Comparison of ENCODE assay signal across 22 cellular contexts in the genomic region with DNA sequence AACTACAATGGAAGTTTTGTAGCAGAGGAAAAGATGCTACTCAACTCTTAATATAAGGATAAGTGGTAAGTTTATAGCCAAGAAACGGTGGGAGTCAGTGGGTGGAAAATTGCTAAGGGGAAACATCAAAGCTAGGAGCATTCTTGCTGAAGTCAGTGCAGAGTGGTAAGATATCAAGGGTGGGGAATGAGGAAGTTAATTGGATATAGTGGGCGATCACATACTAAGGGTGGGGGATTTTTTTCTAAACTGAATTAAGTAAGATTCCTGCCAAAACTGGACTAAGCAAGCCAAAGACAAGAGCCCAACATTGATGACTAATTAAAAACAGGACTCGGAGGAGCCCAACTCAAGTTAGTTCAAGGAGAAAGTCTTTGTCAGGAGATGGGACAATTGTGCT.
A peak's percentile ranks its signal among the peaks of the same experiment; 100 is the strongest.
DNase-seq lines count a peak whose midpoint lies in the region; ATAC-seq and TF ChIP-seq lines count a peak whose summit lies in the region.
"Had no signal": no experiment of that assay in that cellular context is flagged by ENCODE, and none has a peak within 500 bp of the region (broad histone marks: within the 10 kb centered on the region; RNA-seq: fewer than 3 reads in every experiment).

No MANE protein-coding gene starts in this region.

- no peak for TF ChIP-seq RAD21 in SK-N-SH (IDR thresholded peaks at IDR 0.05; ENCODE audit: low read length)

- 0 out of 2 replicates have a peak overlapping the region, but pooled peaks have one; percentile 10 for H3K9ac ChIP-seq in SK-N-SH
- H3K9ac ChIP-seq: BLaER1 treated with 17β-estradiol and CSF1 and Interleukin-3, amounts not matched to agents 10 nM and 100 nM had no signal

- H3K4me1 ChIP-seq in SK-N-SH (ENCODE audit: control insufficient read depth in 1 of 2, insufficient read depth in 2 of 2, low read depth in 1 of 2, low read length in 1 of 2) = peaks cover 0 to 13% of the 10 kb centered on the region in 2 experiments; a peak in 3 of 4 replicates
- H3K4me1 ChIP-seq: BE2C; BLaER1 treated with 17β-estradiol and CSF1 and Interleukin-3, amounts not matched to agents 10 nM and 100 nM had no signal

- peak overlapping the region in 1 of 2 experiments; percentile 33; a peak in 1 of 4 replicates for H3K4me3 ChIP-seq in SK-N-SH (ENCODE audit: low read depth in 2 of 2, low read length in 1 of 2)
- no peak overlapping the region for H3K4me3 ChIP-seq in fibroblast of mammary gland (ENCODE audit: control insufficient read depth, low read depth, low read length)
- H3K4me3 ChIP-seq: BLaER1 treated with 17β-estradiol and CSF1 and Interleukin-3, amounts not matched to agents 10 nM and 100 nM; GM12878; HAP-1 had no signal

- CTCF ChIA-PET in SK-N-SH (lab: Yijun Ruan, JAX) = no interaction called here

- no peaks in the 10 kb centered on the region for H3K27me3 ChIP-seq in SK-N-SH (ENCODE audit: insufficient read depth)
- H3K27me3 ChIP-seq: BE2C; BLaER1 treated with 17β-estradiol and CSF1 and Interleukin-3, amounts not matched to agents 10 nM and 100 nM had no signal

- peaks cover 43% of the 10 kb centered on the region for H3K79me2 ChIP-seq in SK-N-SH (ENCODE audit: insufficient read depth)

- H4K20me1 ChIP-seq in SK-N-SH (ENCODE audit: insufficient read depth) = no peaks in the 10 kb centered on the region
- H4K20me1 ChIP-seq: BLaER1 treated with 17β-estradiol and CSF1 and Interleukin-3, amounts not matched to agents 10 nM and 100 nM had no signal

- no peaks in the 10 kb centered on the region for H3K9me2 ChIP-seq in SK-N-SH

- H3K4me2 ChIP-seq in SK-N-SH = peak overlapping the region; percentile 7; the same call in 1 of the 2 replicates
- H3K4me2 ChIP-seq: BLaER1 treated with 17β-estradiol and CSF1 and Interleukin-3, amounts not matched to agents 10 nM and 100 nM had no signal

- 35% methylated on average over 3 of the region's 3 CpGs for WGBS in SK-N-SH (ENCODE audit: low lambda C conversion rate)

- H3K27ac ChIP-seq in SK-N-SH (ENCODE audit: low read depth in 2 of 2, low read length in 1 of 2) = peak overlapping the region in 1 of 2 experiments; percentile 13; a peak in 2 of 4 replicates
- H3K27ac ChIP-seq: 22Rv1; BLaER1 treated with 17β-estradiol and CSF1 and Interleukin-3, amounts not matched to agents 10 nM and 100 nM had no signal

- no peaks in the 10 kb centered on the region for H3K9me3 ChIP-seq in SK-N-SH
- H3K9me3 ChIP-seq: BE2C; BLaER1 treated with 17β-estradiol and CSF1 and Interleukin-3, amounts not matched to agents 10 nM and 100 nM; HAP-1 had no signal

- H2AFZ ChIP-seq in SK-N-SH (ENCODE audit: low read depth) = peak overlapping the region; percentile 11; the same call in 1 of the 2 replicates

- no peak for TF ChIP-seq EP300 in SK-N-SH (IDR thresholded peaks at IDR 0.05; ENCODE audit: borderline replicate concordance in 1 of 2, low read depth in 1 of 2, low read length in 1 of 2)

- POLR2A ChIA-PET in SK-N-SH (lab: Yijun Ruan, JAX) = no interaction called here

- peaks cover 0 to 24% of the 10 kb centered on the region in 2 experiments for H3K36me3 ChIP-seq in SK-N-SH (replicated peaks in 1 of 2; ENCODE audit: control insufficient read depth in 1 of 2, insufficient read depth in 2 of 2, low read length in 1 of 2)
- H3K36me3 ChIP-seq: BE2C; BLaER1 treated with 17β-estradiol and CSF1 and Interleukin-3, amounts not matched to agents 10 nM and 100 nM; HAP-1 had no signal

- peaks cover 54% of the 10 kb centered on the region for H3F3A ChIP-seq in SK-N-SH (replicated peaks; ENCODE audit: insufficient read depth)

- no peak for ATAC-seq in SK-N-SH treated with all-trans-retinoic acid at 6 μM for 48 hours
- no peak for ATAC-seq in HG03097 (IDR thresholded peaks at IDR 0.05; ENCODE audit: low FRiP score, unreplicated experiment)
- ATAC-seq in HG02763 (IDR thresholded peaks at IDR 0.05; ENCODE audit: unreplicated experiment) = no peak
- ATAC-seq: GM12878 had no signal

- no peak for DNase-seq in SK-N-SH
- peak; percentile 17 for DNase-seq in RPMI7951 (ENCODE audit: low read depth)
- DNase-seq in fibroblast of mammary gland (ENCODE audit: low read depth) = peak; percentile 20
- no peak for DNase-seq in effector CD8-positive, alpha-beta T cell (lab: John Stamatoyannopoulos, UW)
- no peak for DNase-seq in activated CD4-positive, alpha-beta T cell treated with anti-CD3 and anti-CD28 coated beads for 48 hours
- DNase-seq: ACHN; AML-193; BE2C; CD4-positive, alpha-beta T cell; CD8-positive, alpha-beta memory T cell; DMS 273 treated with DMSO at 0.1 percent for 48 hours; DMS79; EL; GDM1; GOT3 had no signal

- TF ChIP-seq CTCF in SK-N-SH (IDR thresholded peaks at IDR 0.05) (no peak), fibroblast of mammary gland (conservative IDR thresholded peaks at IDR 0.05; ENCODE audit: control insufficient read depth, insufficient read depth, low read depth, low read length) (no peak)

TF ChIP-seq in SK-N-SH, 30 proteins besides CTCF, POLR2A, EP300 and RAD21:
- TF ChIP-seq FOXM1 (IDR thresholded peaks at IDR 0.05; ENCODE audit: low read depth) = no peak
- TF ChIP-seq TCF12 (IDR thresholded peaks at IDR 0.05) = peak; percentile 37; the same call in 1 of the 2 replicates
TF ChIP-seq in SK-N-SH: peak in this region for 1.

TF ChIP-seq in SK-N-SH treated with all-trans-retinoic acid at 6 μM for 48 hours, 23 proteins besides CTCF, POLR2A, EP300 and RAD21 (continues in another document):
- TF ChIP-seq ISL1 (CRISPR knock-in tag; IDR thresholded peaks at IDR 0.05) = no peak
- TF ChIP-seq ZNF565 (CRISPR knock-in tag; conservative IDR thresholded peaks at IDR 0.05; ENCODE audit: low read depth) = no peak
- TF ChIP-seq CSDC2 (CRISPR knock-in tag; IDR thresholded peaks at IDR 0.05) = no peak
- no peak for TF ChIP-seq ZC3H10 (CRISPR knock-in tag; IDR thresholded peaks at IDR 0.05)
- TF ChIP-seq ZNF70 (CRISPR knock-in tag; IDR thresholded peaks at IDR 0.05) = no peak
- TF ChIP-seq TCF4 (CRISPR knock-in tag; IDR thresholded peaks at IDR 0.05; ENCODE audit: borderline replicate concordance) = no peak
- TF ChIP-seq, protein P1, sequence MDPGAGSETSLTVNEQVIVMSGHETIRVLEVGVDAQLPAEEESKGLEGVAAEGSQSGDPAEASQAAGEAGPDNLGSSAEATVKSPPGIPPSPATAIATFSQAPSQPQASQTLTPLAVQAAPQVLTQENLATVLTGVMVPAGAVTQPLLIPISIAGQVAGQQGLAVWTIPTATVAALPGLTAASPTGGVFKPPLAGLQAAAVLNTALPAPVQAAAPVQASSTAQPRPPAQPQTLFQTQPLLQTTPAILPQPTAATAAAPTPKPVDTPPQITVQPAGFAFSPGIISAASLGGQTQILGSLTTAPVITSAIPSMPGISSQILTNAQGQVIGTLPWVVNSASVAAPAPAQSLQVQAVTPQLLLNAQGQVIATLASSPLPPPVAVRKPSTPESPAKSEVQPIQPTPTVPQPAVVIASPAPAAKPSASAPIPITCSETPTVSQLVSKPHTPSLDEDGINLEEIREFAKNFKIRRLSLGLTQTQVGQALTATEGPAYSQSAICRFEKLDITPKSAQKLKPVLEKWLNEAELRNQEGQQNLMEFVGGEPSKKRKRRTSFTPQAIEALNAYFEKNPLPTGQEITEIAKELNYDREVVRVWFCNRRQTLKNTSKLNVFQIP (CRISPR knock-in tag; IDR thresholded peaks at IDR 0.05; ENCODE audit: borderline replicate concordance, low read depth) = no peak
- TF ChIP-seq, protein P2, sequence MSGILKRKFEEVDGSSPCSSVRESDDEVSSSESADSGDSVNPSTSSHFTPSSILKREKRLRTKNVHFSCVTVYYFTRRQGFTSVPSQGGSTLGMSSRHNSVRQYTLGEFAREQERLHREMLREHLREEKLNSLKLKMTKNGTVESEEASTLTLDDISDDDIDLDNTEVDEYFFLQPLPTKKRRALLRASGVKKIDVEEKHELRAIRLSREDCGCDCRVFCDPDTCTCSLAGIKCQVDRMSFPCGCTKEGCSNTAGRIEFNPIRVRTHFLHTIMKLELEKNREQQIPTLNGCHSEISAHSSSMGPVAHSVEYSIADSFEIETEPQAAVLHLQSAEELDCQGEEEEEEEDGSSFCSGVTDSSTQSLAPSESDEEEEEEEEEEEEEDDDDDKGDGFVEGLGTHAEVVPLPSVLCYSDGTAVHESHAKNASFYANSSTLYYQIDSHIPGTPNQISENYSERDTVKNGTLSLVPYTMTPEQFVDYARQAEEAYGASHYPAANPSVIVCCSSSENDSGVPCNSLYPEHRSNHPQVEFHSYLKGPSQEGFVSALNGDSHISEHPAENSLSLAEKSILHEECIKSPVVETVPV (CRISPR knock-in tag; IDR thresholded peaks at IDR 0.05) = no peak
- no peak for TF ChIP-seq ESRRG (CRISPR knock-in tag; IDR thresholded peaks at IDR 0.05)
- no peak for TF ChIP-seq BACH2 (CRISPR knock-in tag; IDR thresholded peaks at IDR 0.05; ENCODE audit: borderline replicate concordance)
- TF ChIP-seq ARNTL (CRISPR knock-in tag; IDR thresholded peaks at IDR 0.05; ENCODE audit: borderline replicate concordance, low read depth) = no peak
- TF ChIP-seq, protein P3, sequence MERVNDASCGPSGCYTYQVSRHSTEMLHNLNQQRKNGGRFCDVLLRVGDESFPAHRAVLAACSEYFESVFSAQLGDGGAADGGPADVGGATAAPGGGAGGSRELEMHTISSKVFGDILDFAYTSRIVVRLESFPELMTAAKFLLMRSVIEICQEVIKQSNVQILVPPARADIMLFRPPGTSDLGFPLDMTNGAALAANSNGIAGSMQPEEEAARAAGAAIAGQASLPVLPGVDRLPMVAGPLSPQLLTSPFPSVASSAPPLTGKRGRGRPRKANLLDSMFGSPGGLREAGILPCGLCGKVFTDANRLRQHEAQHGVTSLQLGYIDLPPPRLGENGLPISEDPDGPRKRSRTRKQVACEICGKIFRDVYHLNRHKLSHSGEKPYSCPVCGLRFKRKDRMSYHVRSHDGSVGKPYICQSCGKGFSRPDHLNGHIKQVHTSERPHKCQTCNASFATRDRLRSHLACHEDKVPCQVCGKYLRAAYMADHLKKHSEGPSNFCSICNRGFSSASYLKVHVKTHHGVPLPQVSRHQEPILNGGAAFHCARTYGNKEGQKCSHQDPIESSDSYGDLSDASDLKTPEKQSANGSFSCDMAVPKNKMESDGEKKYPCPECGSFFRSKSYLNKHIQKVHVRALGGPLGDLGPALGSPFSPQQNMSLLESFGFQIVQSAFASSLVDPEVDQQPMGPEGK (CRISPR knock-in tag; IDR thresholded peaks at IDR 0.05; ENCODE audit: borderline replicate concordance) = no peak

Comparison
In these comparisons a context has a peak if more than half of its experiments do, and no peak if none do; other contexts are left out.
1. DNase-seq: peak in RPMI7951 (single experiment) and fibroblast of mammary gland (single experiment); none in SK-N-SH (single experiment), effector CD8-positive, alpha-beta T cell (single experiment) and activated CD4-positive, alpha-beta T cell treated with anti-CD3 and anti-CD28 coated beads for 48 hours (single experiment).